Comparison of ENCODE assay signal across 16 cellular contexts in the genomic region with DNA sequence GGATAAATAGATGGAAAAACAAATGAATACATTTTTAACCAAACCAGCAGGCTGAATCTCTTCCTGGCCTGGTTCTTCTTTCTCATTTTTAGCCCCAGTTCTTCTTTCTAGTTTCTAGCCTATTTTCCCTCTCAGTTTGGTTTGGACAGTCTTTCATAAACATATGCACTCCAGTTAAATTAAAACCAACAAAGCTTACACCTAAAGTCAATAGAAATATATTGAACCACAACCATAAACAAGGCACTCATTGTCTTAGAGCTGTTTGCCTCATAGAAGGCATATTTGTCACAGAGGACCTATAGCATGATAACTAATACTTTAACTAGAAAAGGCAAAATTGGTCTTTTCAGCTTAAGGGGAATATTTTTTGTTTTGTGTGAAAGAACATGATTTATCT.
A peak's percentile ranks its signal among the peaks of the same experiment; 100 is the strongest.
DNase-seq lines count a peak whose midpoint lies in the region; ATAC-seq and TF ChIP-seq lines count a peak whose summit lies in the region.
"Had no signal": no experiment of that assay in that cellular context is flagged by ENCODE, and none has a peak within 500 bp of the region (broad histone marks: within the 10 kb centered on the region; RNA-seq: fewer than 3 reads in every experiment).

No MANE protein-coding gene starts in this region.

- H3K27ac ChIP-seq in PC-3 (ENCODE audit: low read length): peak overlapping the region; percentile 28
- H3K27ac ChIP-seq in stomach: no peak overlapping the region
- H3K27ac ChIP-seq: BLaER1 treated with 17β-estradiol and CSF1 and Interleukin-3, amounts not matched to agents 10 nM and 100 nM had no signal

- TF ChIP-seq CTCF in PC-3 (conservative IDR thresholded peaks at IDR 0.05; ENCODE audit: low read depth, low read length): no peak
- TF ChIP-seq CTCF in nephron (IDR thresholded peaks at IDR 0.05; ENCODE audit: unreplicated experiment in 3 of 3): no peak
- TF ChIP-seq CTCF in stomach (IDR thresholded peaks at IDR 0.05): no peak

- DNase-seq in NCI-H526 treated with DMSO at 0.1 percent for 48 hours (lab: John Stamatoyannopoulos, UW) (peak; percentile 2), NCI-H526 (lab: John Stamatoyannopoulos, UW) (no peak), HT-29 (ENCODE audit: low spot score) (peak; percentile 36), PC-3 (peak; percentile 17), stomach (no peak)
- DNase-seq: ACHN; CD4-positive, CD25-positive, alpha-beta regulatory T cell; DMS 273 treated with DMSO at 0.1 percent for 48 hours; DMS79 treated with DMSO at 0.1 percent for 48 hours; EL; HFFc6 had no signal

- H3K36me3 Mint-ChIP-seq in nephron (ENCODE audit: low read depth): peaks cover under 1% of the 10 kb centered on the region
- H3K36me3 Mint-ChIP-seq: CD4-positive, CD25-positive, alpha-beta regulatory T cell had no signal

- H3K79me2 ChIP-seq in PC-3 (ENCODE audit: low read length): no peaks in the 10 kb centered on the region

- no peaks in the 10 kb centered on the region for H3K27me3 Mint-ChIP-seq in nephron (ENCODE audit: low read depth)
- H3K27me3 Mint-ChIP-seq: CD4-positive, CD25-positive, alpha-beta regulatory T cell had no signal

- CTCF ChIA-PET in PC-3 (lab: Charles Lee): no interaction called here

- TF ChIP-seq EP300 in stomach (IDR thresholded peaks at IDR 0.05): no peak

- H3K9me2 ChIP-seq in PC-3 (replicated peaks; ENCODE audit: low read length): no peaks in the 10 kb centered on the region

- no TSS peak for BruUV-seq in PC-3 (replicated peaks; lab: Mats Ljungman, UMichigan)

- H3K36me3 ChIP-seq in PC-3 (ENCODE audit: low read depth, low read length) (no peaks in the 10 kb centered on the region), stomach (no peaks in the 10 kb centered on the region)
- H3K36me3 ChIP-seq: BLaER1 treated with 17β-estradiol and CSF1 and Interleukin-3, amounts not matched to agents 10 nM and 100 nM; HAP-1 had no signal

- TF ChIP-seq POLR2A in stomach (IDR thresholded peaks at IDR 0.05): no peak

- H3K9me3 Mint-ChIP-seq in nephron: peaks cover 6% of the 10 kb centered on the region
- H3K9me3 Mint-ChIP-seq: HFFc6 had no signal

- no peak overlapping the region for H3K9ac ChIP-seq in PC-3 (ENCODE audit: low read length)
- H3K9ac ChIP-seq: BLaER1 treated with 17β-estradiol and CSF1 and Interleukin-3, amounts not matched to agents 10 nM and 100 nM had no signal

- ATAC-seq in PC-3: peak; percentile 45; the same call in 1 of the 2 replicates
- ATAC-seq in HG03565 (IDR thresholded peaks at IDR 0.05; ENCODE audit: unreplicated experiment): no peak
- ATAC-seq: K562 had no signal

- no peak overlapping the region for H3K4me3 Mint-ChIP-seq in nephron
- H3K4me3 Mint-ChIP-seq: CD4-positive, CD25-positive, alpha-beta regulatory T cell; HFFc6 had no signal

- H3K4me1 ChIP-seq in PC-3 (ENCODE audit: insufficient read depth, low read length): peaks cover 40% of the 10 kb centered on the region
- peaks cover 0 to 15% (median 6%) of the 10 kb centered on the region in 4 donors for H3K4me1 ChIP-seq in stomach
- H3K4me1 ChIP-seq: HAP-1 had no signal

- H3K9me3 ChIP-seq in PC-3 (ENCODE audit: low read length): peaks cover under 1% of the 10 kb centered on the region; the same call in 1 of the 2 replicates
- H3K9me3 ChIP-seq in stomach: peaks cover 0 to under 1% (median 0%) of the 10 kb centered on the region in 4 donors
- H3K9me3 ChIP-seq: BLaER1 treated with 17β-estradiol and CSF1 and Interleukin-3, amounts not matched to agents 10 nM and 100 nM; HAP-1 had no signal

- no peak overlapping the region for H3K4me3 ChIP-seq in PC-3 (ENCODE audit: low read length)
- no peak overlapping the region for H3K4me3 ChIP-seq in stomach
- H3K4me3 ChIP-seq: BLaER1 treated with 17β-estradiol and CSF1 and Interleukin-3, amounts not matched to agents 10 nM and 100 nM; HAP-1; K562 had no signal

- peaks cover 26% of the 10 kb centered on the region for H3K4me1 Mint-ChIP-seq in nephron
- H3K4me1 Mint-ChIP-seq: CD4-positive, CD25-positive, alpha-beta regulatory T cell had no signal

- no peak overlapping the region for H2AFZ ChIP-seq in PC-3 (ENCODE audit: low read length)

- POLR2A ChIA-PET in PC-3 (lab: Charles Lee; ENCODE audit: unreplicated experiment): no interaction called here

- peak overlapping the region; percentile 48 to 85 (median 82) for H3K27ac Mint-ChIP-seq in nephron
- H3K27ac Mint-ChIP-seq: CD4-positive, CD25-positive, alpha-beta regulatory T cell; HFFc6 had no signal

- H4K20me1 ChIP-seq in PC-3 (ENCODE audit: low read length): no peaks in the 10 kb centered on the region
- H4K20me1 ChIP-seq: BLaER1 treated with 17β-estradiol and CSF1 and Interleukin-3, amounts not matched to agents 10 nM and 100 nM had no signal

- no peaks in the 10 kb centered on the region for H3K27me3 ChIP-seq in PC-3 (ENCODE audit: low read length)
- no peaks in the 10 kb centered on the region for H3K27me3 ChIP-seq in stomach
- H3K27me3 ChIP-seq: BLaER1 treated with 17β-estradiol and CSF1 and Interleukin-3, amounts not matched to agents 10 nM and 100 nM had no signal

- H3F3A ChIP-seq in PC-3 (ENCODE audit: low read length, unreplicated experiment): peaks cover 9% of the 10 kb centered on the region

- H3K4me2 ChIP-seq in PC-3 (ENCODE audit: low read length): no peak overlapping the region
- H3K4me2 ChIP-seq: BLaER1 treated with 17β-estradiol and CSF1 and Interleukin-3, amounts not matched to agents 10 nM and 100 nM had no signal

- intact Hi-C loops in PC-3 (cut with micrococcal nuclease) (loop anchor here (10.0 kb wide), 1 partner anchor 642 kb away; a partner anchor contains a TSS), stomach (cut with DNase I; ENCODE audit: low total_unique reads) (no loop called here)

Comparison
In these comparisons a context has a peak if more than half of its experiments do, and no peak if none do; other contexts are left out.
1. DNase-seq: peak in NCI-H526 treated with DMSO at 0.1 percent for 48 hours (single experiment), HT-29 (single experiment) and PC-3 (single experiment); none in NCI-H526 (0 of 2) and stomach (single experiment).